In genomic region chr6:162538643-162539064, GRCh38 we compare ENCODE assay signal across 15 cellular contexts.
DNase-seq lines count a peak whose midpoint lies in the region; ATAC-seq and TF ChIP-seq lines count a peak whose summit lies in the region.
"Had no signal": no experiment of that assay in that cellular context is flagged by ENCODE, and none has a peak within 500 bp of the region (broad histone marks: within the 10 kb centered on the region; RNA-seq: fewer than 3 reads in every experiment).

No MANE protein-coding gene starts in this region.

- POLR2A ChIA-PET in HEK293T (lab: Yijun Ruan, JAX): interaction anchor here (0.6 kb wide), 1 partner anchor 90 kb away, joined by 3 read pairs; no protein-coding TSS in a partner anchor

- TF ChIP-seq CTCF in esophagus muscularis mucosa (IDR thresholded peaks at IDR 0.05): no peak

- CTCF ChIA-PET in HEK293T (lab: Yijun Ruan, JAX): no interaction called here

- DNase-seq in HEK293T (ENCODE audit: extremely low spot score) (no peak), NCI-H524 (lab: John Stamatoyannopoulos, UW) (peak; percentile 60 to 83), esophagus muscularis mucosa (ENCODE audit: extremely low spot score) (peak; percentile 70), immature natural killer cell (no peak), glomerular visceral epithelial cell (ENCODE audit: extremely low spot score) (no peak)
- DNase-seq: HFFc6, kidney, naive B cell, sigmoid colon had no signal

- H3K27ac ChIP-seq in esophagus muscularis mucosa (replicated peaks in 1 of 4): no peak overlapping the region
- H3K27ac ChIP-seq: BLaER1 treated with 17β-estradiol and CSF1 and Interleukin-3, amounts not matched to agents 10 nM and 100 nM; sigmoid colon; VCaP had no signal

- H3K4me3 Mint-ChIP-seq in immature natural killer cell: no peak overlapping the region
- H3K4me3 Mint-ChIP-seq: HFFc6; naive B cell; stimulated activated naive CD8-positive, alpha-beta T cell treated with anti-CD3 and anti-CD28 coated beads, Interleukin-15, Interleukin-2, amounts not matched to agents 100 ng/mL and 50 ng/mL, for 24 hours had no signal

- H3K9me3 ChIP-seq in esophagus muscularis mucosa (no peaks in the 10 kb centered on the region), neuron (ENCODE audit: low read length) (no peaks in the 10 kb centered on the region)
- H3K9me3 ChIP-seq: BLaER1 treated with 17β-estradiol and CSF1 and Interleukin-3, amounts not matched to agents 10 nM and 100 nM; sigmoid colon had no signal

- no peak for ATAC-seq in GM21717 (IDR thresholded peaks at IDR 0.05; ENCODE audit: unreplicated experiment)
- ATAC-seq in GM21723 (IDR thresholded peaks at IDR 0.05; ENCODE audit: unreplicated experiment): no peak

- TF ChIP-seq POLR2A in esophagus muscularis mucosa (IDR thresholded peaks at IDR 0.05; ENCODE audit: low read depth): no peak

- H3K4me1 ChIP-seq in esophagus muscularis mucosa (no peaks in the 10 kb centered on the region), neuron (ENCODE audit: insufficient read depth, low read length) (peaks cover 13% of the 10 kb centered on the region)
- H3K4me1 ChIP-seq: BLaER1 treated with 17β-estradiol and CSF1 and Interleukin-3, amounts not matched to agents 10 nM and 100 nM had no signal

- H3K9me3 Mint-ChIP-seq in immature natural killer cell: peaks cover 2 to 22% (median 11%) of the 10 kb centered on the region in 6 donors
- H3K9me3 Mint-ChIP-seq: stimulated activated naive CD8-positive, alpha-beta T cell treated with anti-CD3 and anti-CD28 coated beads, Interleukin-15, Interleukin-2, amounts not matched to agents 100 ng/mL and 50 ng/mL, for 24 hours had no signal

- H2AFZ ChIP-seq in neuron (ENCODE audit: low read depth, low read length): peak overlapping the region; percentile 24

- no peaks in the 10 kb centered on the region for H3K36me3 ChIP-seq in esophagus muscularis mucosa
- H3K36me3 ChIP-seq in neuron (ENCODE audit: insufficient read depth, low read length): no peaks in the 10 kb centered on the region
- H3K36me3 ChIP-seq: BLaER1 treated with 17β-estradiol and CSF1 and Interleukin-3, amounts not matched to agents 10 nM and 100 nM; sigmoid colon had no signal

- intact Hi-C loops in esophagus muscularis mucosa (cut with DNase I): no loop called here

- 47% methylated on average over 8 of the region's 8 CpGs for WGBS in esophagus muscularis mucosa

- H3K27ac Mint-ChIP-seq in immature natural killer cell: no peak overlapping the region
- H3K27ac Mint-ChIP-seq: HFFc6; naive B cell; stimulated activated naive CD8-positive, alpha-beta T cell treated with anti-CD3 and anti-CD28 coated beads, Interleukin-15, Interleukin-2, amounts not matched to agents 100 ng/mL and 50 ng/mL, for 24 hours had no signal

- TF ChIP-seq EP300 in esophagus muscularis mucosa (IDR thresholded peaks at IDR 0.05): no peak

- no peak overlapping the region for H3K4me3 ChIP-seq in esophagus muscularis mucosa
- no peak overlapping the region for H3K4me3 ChIP-seq in neuron (ENCODE audit: low read length)
- H3K4me3 ChIP-seq: BLaER1 treated with 17β-estradiol and CSF1 and Interleukin-3, amounts not matched to agents 10 nM and 100 nM; sigmoid colon had no signal

- peaks cover 0 to 3% (median 2%) of the 10 kb centered on the region in 3 donors for H3K36me3 Mint-ChIP-seq in immature natural killer cell
- H3K36me3 Mint-ChIP-seq: naive B cell had no signal

- no peaks in the 10 kb centered on the region for H3K27me3 ChIP-seq in esophagus muscularis mucosa
- no peaks in the 10 kb centered on the region for H3K27me3 ChIP-seq in neuron (ENCODE audit: insufficient read depth, low read length)
- H3K27me3 ChIP-seq: BLaER1 treated with 17β-estradiol and CSF1 and Interleukin-3, amounts not matched to agents 10 nM and 100 nM; sigmoid colon had no signal

- no peaks in the 10 kb centered on the region for H3K27me3 Mint-ChIP-seq in immature natural killer cell (ENCODE audit: low read depth in 3 of 3)
- H3K27me3 Mint-ChIP-seq: naive B cell; stimulated activated naive CD8-positive, alpha-beta T cell treated with anti-CD3 and anti-CD28 coated beads, Interleukin-15, Interleukin-2, amounts not matched to agents 100 ng/mL and 50 ng/mL, for 24 hours had no signal

- no peaks in the 10 kb centered on the region for H3K4me1 Mint-ChIP-seq in immature natural killer cell
- H3K4me1 Mint-ChIP-seq: naive B cell had no signal

TF ChIP-seq in HEK293T, 16 proteins besides CTCF, POLR2A, EP300 and RAD21:
- TF ChIP-seq PKNOX1 (IDR thresholded peaks at IDR 0.05): peak; percentile 71
- no peak for TF ChIP-seq L3MBTL2 (conservative IDR thresholded peaks at IDR 0.05)

Comparison
In these comparisons a context has a peak if more than half of its experiments do, and no peak if none do; other contexts are left out.
1. DNase-seq: peak in NCI-H524 (2 of 2) and esophagus muscularis mucosa (single experiment); none in HEK293T (single experiment), immature natural killer cell (0 of 3) and glomerular visceral epithelial cell (single experiment).